15 cellular contexts compared by ENCODE assay signal in genomic region chr9:22954964-22955363, GRCh38.
DNase-seq lines count a peak whose midpoint lies in the region; ATAC-seq, FAIRE-seq and TF ChIP-seq lines count a peak whose summit lies in the region.
"Had no signal": no experiment of that assay in that cellular context is flagged by ENCODE, and none has a peak within 500 bp of the region (broad histone marks: within the 10 kb centered on the region; RNA-seq: fewer than 3 reads in every experiment).

No MANE protein-coding gene starts in this region.

- no peaks in the 10 kb centered on the region for H3K27me3 Mint-ChIP-seq in WTC11 (ENCODE audit: low read depth)
- H3K27me3 Mint-ChIP-seq in neural progenitor cell (ENCODE audit: insufficient read depth, low read depth) = no peaks in the 10 kb centered on the region
- H3K27me3 Mint-ChIP-seq: B cell; CD4-positive, alpha-beta memory T cell had no signal

- in situ Hi-C loops in HepG2 (cut with HindIII; ENCODE audit: extremely low pct_ligation_motif_present, low pct_unique_long_range_greater_than_20kb) = no loop called here

- H3K9me3 Mint-ChIP-seq in WTC11 (peaks cover 10% of the 10 kb centered on the region), neural progenitor cell (no peaks in the 10 kb centered on the region)
- peaks cover 14 to 17% of the 10 kb centered on the region in 2 donors for H3K9me3 Mint-ChIP-seq in activated naive CD4-positive, alpha-beta T cell treated with anti-CD3 and anti-CD28 coated beads, Interleukin-2, amount 50 U/mL, for 72 hours

- intact Hi-C loops in right lobe of liver (cut with DNase I) = no loop called here
- intact Hi-C loops in HepG2 (cut with micrococcal nuclease; ENCODE audit: unreplicated experiment) = loop anchor here (1.0 kb wide), 1 partner anchor 38 kb away; no protein-coding TSS in a partner anchor

- FAIRE-seq in HepG2 (lab: Jason Lieb, UNC) = no peak
- FAIRE-seq: H54, HTR-8/SVneo had no signal

- POLR2A ChIA-PET in HepG2 (lab: Yijun Ruan, JAX) (no interaction called here), WTC11 (lab: Charles Lee) (no interaction called here)

- 16% methylated on average over 5 of the region's 5 CpGs for WGBS in right lobe of liver (ENCODE audit: insufficient coverage, low coverage, low lambda C conversion rate, missing lambda C conversion rate)
- WGBS in HepG2 (ENCODE audit: low lambda C conversion rate) = under 1% methylated on average over 5 of the region's 5 CpGs

- H3F3A ChIP-seq in neural progenitor cell (ENCODE audit: low read depth) = no peaks in the 10 kb centered on the region

- TF ChIP-seq CTCF in right lobe of liver (IDR thresholded peaks at IDR 0.05) (no peak), HepG2 (CRISPR knock-in tag; IDR thresholded peaks at IDR 0.05) (no peak), WTC11 (IDR thresholded peaks at IDR 0.05) (no peak), neural progenitor cell (IDR thresholded peaks at IDR 0.05) (no peak)

- H3K27ac Mint-ChIP-seq in WTC11 = no peak overlapping the region; the same call in 1 of the 2 replicates
- no peak overlapping the region for H3K27ac Mint-ChIP-seq in neural progenitor cell
- no peak overlapping the region for H3K27ac Mint-ChIP-seq in activated naive CD4-positive, alpha-beta T cell treated with anti-CD3 and anti-CD28 coated beads, Interleukin-2, amount 50 U/mL, for 72 hours
- H3K27ac Mint-ChIP-seq: B cell; CD4-positive, alpha-beta memory T cell had no signal

- TF ChIP-seq RAD21 in HepG2 (CRISPR knock-in tag; IDR thresholded peaks at IDR 0.05) = no peak

- H3K36me3 Mint-ChIP-seq in WTC11 (peaks cover 2% of the 10 kb centered on the region), neural progenitor cell (no peaks in the 10 kb centered on the region)
- peaks cover 0 to 4% of the 10 kb centered on the region in 2 donors for H3K36me3 Mint-ChIP-seq in activated naive CD4-positive, alpha-beta T cell treated with anti-CD3 and anti-CD28 coated beads, Interleukin-2, amount 50 U/mL, for 72 hours
- H3K36me3 Mint-ChIP-seq: CD4-positive, alpha-beta memory T cell had no signal

- H3K9ac ChIP-seq in HepG2 (ENCODE audit: insufficient read depth, low read depth, low read length) (no peak overlapping the region), neural progenitor cell (no peak overlapping the region)

- H3K27me3 ChIP-seq in right lobe of liver (no peaks in the 10 kb centered on the region), HepG2 (ENCODE audit: control insufficient read depth in 1 of 2, insufficient read depth in 2 of 2, low read length in 2 of 2) (no peaks in the 10 kb centered on the region), neural progenitor cell (no peaks in the 10 kb centered on the region)

- no peaks in the 10 kb centered on the region for H3K9me3 ChIP-seq in right lobe of liver
- peaks cover 37% of the 10 kb centered on the region for H3K9me3 ChIP-seq in HepG2 (ENCODE audit: low read length)
- no peaks in the 10 kb centered on the region for H3K9me3 ChIP-seq in neural progenitor cell (ENCODE audit: low read depth)

- H4K20me1 ChIP-seq in HepG2 (ENCODE audit: insufficient read depth, low read length) = no peaks in the 10 kb centered on the region
- no peaks in the 10 kb centered on the region for H4K20me1 ChIP-seq in neural progenitor cell (ENCODE audit: low read depth)

- H3K4me3 ChIP-seq in right lobe of liver = no peak overlapping the region
- no peak overlapping the region for H3K4me3 ChIP-seq in HepG2 (replicated peaks in 1 of 3; ENCODE audit: insufficient read depth in 1 of 3, low read depth in 2 of 3, low read length in 3 of 3)
- no peak overlapping the region for H3K4me3 ChIP-seq in neural progenitor cell

- no peaks in the 10 kb centered on the region for H3K79me2 ChIP-seq in HepG2 (ENCODE audit: insufficient read depth, low read length)
- H3K79me2 ChIP-seq in neural progenitor cell (ENCODE audit: low read depth) = no peaks in the 10 kb centered on the region

- ATAC-seq in right lobe of liver (peak; percentile 79 to 90 (median 84)), HepG2 (no peak), WTC11 (no peak)
- no peak for ATAC-seq in activated naive CD4-positive, alpha-beta T cell treated with anti-CD3 and anti-CD28 coated beads, Interleukin-2, amount 50 U/mL, for 72 hours
- ATAC-seq: HCT116 had no signal

- TF ChIP-seq POLR2A in right lobe of liver (IDR thresholded peaks at IDR 0.05) (no peak), HepG2 (IDR thresholded peaks at IDR 0.05; ENCODE audit: insufficient read depth in 1 of 2, low read depth in 2 of 2, low read length in 2 of 2) (no peak)

- H3K4me2 ChIP-seq in HepG2 (ENCODE audit: low read depth, low read length) = no peak overlapping the region
- no peak overlapping the region for H3K4me2 ChIP-seq in neural progenitor cell

- no TSS peak for BruUV-seq in HepG2 (replicated peaks; lab: Mats Ljungman, UMichigan)

- H2AFZ ChIP-seq in HepG2 (ENCODE audit: low read length) (no peak overlapping the region), neural progenitor cell (replicated peaks) (peak overlapping the region; percentile 7)

- CTCF ChIA-PET in HepG2 (lab: Yijun Ruan, JAX; ENCODE audit: low intra/inter-chr PET ratio, low total read pairs) (no interaction called here), WTC11 (lab: Charles Lee) (no interaction called here)

- H3K4me1 ChIP-seq in right lobe of liver = peaks cover 0 to 11% (median 3%) of the 10 kb centered on the region in 4 donors
- no peaks in the 10 kb centered on the region for H3K4me1 ChIP-seq in HepG2 (ENCODE audit: insufficient read depth, low read length)
- peaks cover 5% of the 10 kb centered on the region for H3K4me1 ChIP-seq in neural progenitor cell

- TF ChIP-seq EP300 in HepG2 (IDR thresholded peaks at IDR 0.05; ENCODE audit: low read depth in 2 of 2, low read length in 2 of 2) (no peak), HepG2 (CRISPR knock-in tag; IDR thresholded peaks at IDR 0.05; ENCODE audit: borderline replicate concordance) (no peak)

- H3K4me1 Mint-ChIP-seq in WTC11 = peaks cover 14% of the 10 kb centered on the region
- H3K4me1 Mint-ChIP-seq in neural progenitor cell = no peaks in the 10 kb centered on the region
- H3K4me1 Mint-ChIP-seq: B cell; CD4-positive, alpha-beta memory T cell had no signal

- H3K27ac ChIP-seq in right lobe of liver = peak overlapping the region in 1 of 3 donors; percentile 19
- no peak overlapping the region for H3K27ac ChIP-seq in HepG2 (ENCODE audit: extremely low read length, insufficient read depth, low read length)
- H3K27ac ChIP-seq in neural progenitor cell = no peak overlapping the region

- DNase-seq in right lobe of liver (no peak), HepG2 (ENCODE audit: low spot score) (no peak), WTC11 (ENCODE audit: low spot score) (no peak), neural progenitor cell (ENCODE audit: low spot score) (no peak), mucosa of gallbladder (ENCODE audit: low spot score) (no peak), activated T-cell treated with anti-CD3 and anti-CD28 coated beads for 4 hours (no peak)
- DNase-seq in activated naive CD4-positive, alpha-beta T cell treated with anti-CD3 and anti-CD28 coated beads, Interleukin-2, amount 50 U/mL, for 72 hours (ENCODE audit: low spot score in 2 of 2) = no peak
- DNase-seq: C1 segment of cervical spinal cord; CD4-positive, alpha-beta memory T cell; DND-41; GF-D8 had no signal

- no peak overlapping the region for H3K4me3 Mint-ChIP-seq in WTC11
- no peak overlapping the region for H3K4me3 Mint-ChIP-seq in neural progenitor cell
- H3K4me3 Mint-ChIP-seq: B cell; CD4-positive, alpha-beta memory T cell had no signal

- H3K36me3 ChIP-seq in right lobe of liver (no peaks in the 10 kb centered on the region), HepG2 (replicated peaks in 1 of 2; ENCODE audit: control insufficient read depth in 1 of 2, insufficient read depth in 2 of 2, low read length in 2 of 2) (no peaks in the 10 kb centered on the region), neural progenitor cell (no peaks in the 10 kb centered on the region)

TF ChIP-seq in HepG2, 621 proteins besides CTCF, POLR2A, EP300 and RAD21 (continues in another document):
- TF ChIP-seq ZNF12 (CRISPR knock-in tag; IDR thresholded peaks at IDR 0.05) (no peak), ZNF558 (CRISPR knock-in tag; IDR thresholded peaks at IDR 0.05; ENCODE audit: borderline replicate concordance) (no peak), HNF4A (CRISPR knock-in tag; IDR thresholded peaks at IDR 0.05) (no peak), ZNF251 (CRISPR knock-in tag; IDR thresholded peaks at IDR 0.05) (no peak), REXO4 (CRISPR knock-in tag; IDR thresholded peaks at IDR 0.05; ENCODE audit: borderline replicate concordance) (no peak), ZNF33B (CRISPR knock-in tag; IDR thresholded peaks at IDR 0.05) (no peak), GATAD2A (CRISPR knock-in tag; IDR thresholded peaks at IDR 0.05) (no peak), GTF3A (CRISPR knock-in tag; conservative IDR thresholded peaks at IDR 0.05) (no peak), STAT5B (CRISPR knock-in tag; IDR thresholded peaks at IDR 0.05) (no peak), RORA (CRISPR knock-in tag; IDR thresholded peaks at IDR 0.05) (no peak)

TF ChIP-seq in WTC11, 78 proteins besides CTCF, POLR2A, EP300 and RAD21:
- no peak for TF ChIP-seq PRRX2 (CRISPR knock-in tag; IDR thresholded peaks at IDR 0.05)
- TF ChIP-seq ZNF317 (CRISPR knock-in tag; IDR thresholded peaks at IDR 0.05; ENCODE audit: borderline replicate concordance, low read depth) = no peak
- 0 out of 2 replicates have a peak, but pooled peaks have one; percentile 37 for TF ChIP-seq RORB (CRISPR knock-in tag; IDR thresholded peaks at IDR 0.05)
- no peak for TF ChIP-seq FOXK1 (CRISPR knock-in tag; IDR thresholded peaks at IDR 0.05)
- no peak for TF ChIP-seq ATF6 (CRISPR knock-in tag; IDR thresholded peaks at IDR 0.05)
TF ChIP-seq in WTC11: peak in this region for 1.

Comparison
In these comparisons a context has a peak if more than half of its experiments do, and no peak if none do; other contexts are left out.
1. ATAC-seq: peak in right lobe of liver (4 of 4); none in HepG2 (single experiment), WTC11 (single experiment) and activated naive CD4-positive, alpha-beta T cell treated with anti-CD3 and anti-CD28 coated beads, Interleukin-2, amount 50 U/mL, for 72 hours (0 of 2).